ENCODE assay signal across 21 cellular contexts in genomic region chr1:74963120-74963519, GRCh38.
"Had no signal": no experiment of that assay in that cellular context is flagged by ENCODE, and none has a peak within 500 bp of the region (broad histone marks: within the 10 kb centered on the region; RNA-seq: fewer than 3 reads in every experiment).

No MANE protein-coding gene starts in this region.

- H3K9me3 ChIP-seq: breast epithelium, colonic mucosa had no signal

- DNase-seq: activated CD4-positive, alpha-beta T cell treated with anti-CD3 and anti-CD28 coated beads for 1 hour; activated CD4-positive, alpha-beta T cell treated with anti-CD3 and anti-CD28 coated beads, Interleukin-2, amount 10 ng/mL, durations not matched to agents 24 days and 14 days; activated CD4-positive, alpha-beta T cell treated with anti-CD3 and anti-CD28 coated beads, Interleukin-2, amount 50 U/mL, for 48 hours; activated CD8-positive, alpha-beta memory T cell treated with anti-CD3 and anti-CD28 coated beads, Interleukin-2, amount 10 ng/mL, durations not matched to agents 7 days and 5 days; activated effector memory CD4-positive, alpha-beta T cell treated with Interleukin-2 at 50 U/mL for 16 hours; activated naive CD4-positive, alpha-beta T cell; activated T-cell treated with anti-CD3 and anti-CD28 coated beads, Interleukin-2, amount 50 U/mL, for 24 hours; aorta; caudate nucleus; colonic mucosa; NCI-H1092; NCI-H1436; NCI-H1694 treated with DMSO at 0.1 percent for 48 hours; NCI-H2029 treated with DMSO at 0.1 percent for 48 hours; NCI-H446; NCI-H526 treated with DMSO at 0.1 percent for 48 hours; PC-3; SHP77 had no signal

- H3K27ac ChIP-seq: breast epithelium, colonic mucosa, KMS-11 had no signal

- ATAC-seq: activated CD8-positive, alpha-beta memory T cell treated with anti-CD3 and anti-CD28 coated beads, Interleukin-2, amount 10 ng/mL, durations not matched to agents 7 days and 5 days; PC-3; WTC11 had no signal

- H3K4me3 ChIP-seq: breast epithelium, colonic mucosa had no signal

- H3K27me3 ChIP-seq: breast epithelium, colonic mucosa had no signal

- H3K36me3 ChIP-seq: breast epithelium, colonic mucosa had no signal

- H3K4me1 ChIP-seq: breast epithelium, colonic mucosa had no signal
